Comparison of ENCODE assay signal across 10 cellular contexts in the genomic region with DNA sequence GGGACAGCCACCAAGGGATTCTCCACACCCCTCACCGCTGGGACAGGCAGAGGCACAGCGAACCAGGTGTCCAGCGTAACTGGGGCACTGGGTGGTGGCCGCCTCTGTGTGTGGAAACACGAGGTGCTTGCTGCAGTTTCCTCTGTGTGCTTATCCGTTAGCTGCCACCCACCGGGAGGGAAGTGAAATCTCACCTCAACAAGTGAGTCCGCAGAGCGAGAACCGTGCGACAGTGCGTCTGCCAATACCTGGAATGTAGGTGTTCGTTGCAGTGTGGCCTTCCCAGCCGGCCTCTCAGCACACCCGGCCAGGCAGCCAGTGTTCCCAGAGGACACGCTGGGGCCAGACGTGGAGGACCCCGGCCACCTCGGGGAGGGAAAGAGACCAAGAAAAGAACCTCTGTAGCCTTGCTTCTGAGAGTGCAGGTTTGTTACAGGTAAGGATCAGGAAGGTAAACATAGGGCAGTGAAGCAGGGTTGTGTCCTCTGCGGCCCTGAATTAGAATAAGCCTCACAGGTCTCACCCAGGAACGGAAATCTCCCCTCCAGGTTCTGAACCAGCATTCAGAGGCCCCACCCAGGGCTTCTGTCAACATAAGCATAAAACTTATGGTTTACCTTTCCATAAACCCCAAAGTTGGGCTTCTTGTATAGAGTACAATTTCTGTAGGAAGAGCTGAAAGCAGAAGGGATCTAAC. TPM values are rescaled to one million over a fixed set of nuclear protein-coding genes. Genes with fewer than 3 reads are reported as not detected.
DNase-seq lines count a peak whose midpoint lies in the region; ATAC-seq and TF ChIP-seq lines count a peak whose summit lies in the region.
"Had no signal": no experiment of that assay in that cellular context is flagged by ENCODE, and none has a peak within 500 bp of the region (broad histone marks: within the 10 kb centered on the region; RNA-seq: fewer than 3 reads in every experiment).

No MANE protein-coding gene starts in this region.

- POLR2A ChIA-PET in WTC11 (lab: Charles Lee) = no interaction called here

- no peaks in the 10 kb centered on the region for H3K36me3 Mint-ChIP-seq in WTC11

- H3K9me3 ChIP-seq in colonic mucosa = no peaks in the 10 kb centered on the region

- no peaks in the 10 kb centered on the region for H3K4me1 ChIP-seq in colonic mucosa

- peak overlapping the region; percentile 93 for H3K27ac ChIP-seq in colonic mucosa
- H3K27ac ChIP-seq: cardiac muscle cell had no signal

- H3K27me3 ChIP-seq in colonic mucosa = no peaks in the 10 kb centered on the region

- peak overlapping the region; percentile 48 to 99 for H3K9ac ChIP-seq in colonic mucosa (ENCODE audit: low read depth in 2 of 2, low read length in 2 of 2)

- H3K9me3 Mint-ChIP-seq in WTC11 = no peaks in the 10 kb centered on the region

- DNase-seq in WTC11 (ENCODE audit: low spot score) (no peak), colonic mucosa (peak; percentile 78), NCI-H2107 treated with DMSO at 0.1 percent for 48 hours (lab: John Stamatoyannopoulos, UW; ENCODE audit: unreplicated experiment) (no peak)
- peak; percentile 31 for DNase-seq in stimulated activated CD4-positive, alpha-beta T cell treated with anti-CD3 and anti-CD28 coated beads, Interleukin-2, amount 100 ng/mL, for 4 hours (ENCODE audit: low read depth)

- H3K27me3 Mint-ChIP-seq in WTC11 (ENCODE audit: low read depth) = no peaks in the 10 kb centered on the region

- ATAC-seq in GM18867 (IDR thresholded peaks at IDR 0.05; ENCODE audit: unreplicated experiment) (peak; percentile 69), WTC11 (peak; percentile 43), GM19328 (IDR thresholded peaks at IDR 0.05; ENCODE audit: unreplicated experiment) (no peak), GM21360 (IDR thresholded peaks at IDR 0.05; ENCODE audit: unreplicated experiment) (no peak), HG02798 (IDR thresholded peaks at IDR 0.05; ENCODE audit: poor library complexity, unreplicated experiment) (no peak)
- ATAC-seq: Panc1 had no signal

- H3K36me3 ChIP-seq in colonic mucosa = no peaks in the 10 kb centered on the region
- H3K36me3 ChIP-seq: cardiac muscle cell had no signal

- peaks cover 41% of the 10 kb centered on the region for H3K4me1 Mint-ChIP-seq in WTC11

- H3K4me3 Mint-ChIP-seq in WTC11 = no peak overlapping the region

- H3K27ac Mint-ChIP-seq in WTC11 = no peak overlapping the region

- H3K4me3 ChIP-seq in colonic mucosa = peak overlapping the region; percentile 49
- H3K4me3 ChIP-seq: cardiac muscle cell had no signal

- TF ChIP-seq CTCF in WTC11 (IDR thresholded peaks at IDR 0.05) = no peak
- TF ChIP-seq CTCF in colonic mucosa (IDR thresholded peaks at IDR 0.05) = no peak

- CTCF ChIA-PET in WTC11 (lab: Charles Lee) = interaction anchor here (0.9 to 1.6 kb wide), 4 partner anchors 10 to 212 kb away, joined by 3 to 6 read pairs (median 4); no protein-coding TSS in a partner anchor

- intact Hi-C loops in colonic mucosa (cut with DNase I) = no loop called here

TF ChIP-seq in WTC11, 78 proteins besides CTCF, POLR2A, EP300 and RAD21:
- TF ChIP-seq, protein P1, sequence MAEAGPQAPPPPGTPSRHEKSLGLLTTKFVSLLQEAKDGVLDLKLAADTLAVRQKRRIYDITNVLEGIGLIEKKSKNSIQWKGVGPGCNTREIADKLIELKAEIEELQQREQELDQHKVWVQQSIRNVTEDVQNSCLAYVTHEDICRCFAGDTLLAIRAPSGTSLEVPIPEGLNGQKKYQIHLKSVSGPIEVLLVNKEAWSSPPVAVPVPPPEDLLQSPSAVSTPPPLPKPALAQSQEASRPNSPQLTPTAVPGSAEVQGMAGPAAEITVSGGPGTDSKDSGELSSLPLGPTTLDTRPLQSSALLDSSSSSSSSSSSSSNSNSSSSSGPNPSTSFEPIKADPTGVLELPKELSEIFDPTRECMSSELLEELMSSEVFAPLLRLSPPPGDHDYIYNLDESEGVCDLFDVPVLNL (CRISPR knock-in tag; IDR thresholded peaks at IDR 0.05; ENCODE audit: borderline replicate concordance, low read depth) = no peak
- TF ChIP-seq FOXP1 (CRISPR knock-in tag; IDR thresholded peaks at IDR 0.05; ENCODE audit: borderline replicate concordance) = peak; percentile 34; the same call in 1 of the 2 replicates
TF ChIP-seq in WTC11: peak in this region for 1.

RNA-seq across cellular contexts. Expression of gene BCL2L14, which starts 1.5 kb away (rescaled TPM):
- total RNA-seq in WTC11 (2021) (0.87 to 0.94 TPM (median 0.90 TPM) in 3 replicates), colonic mucosa (10 to 100 TPM; 48.6 to 68.3 TPM)
- total RNA-seq: cardiac muscle cell had no signal

Comparison
In these comparisons a context has a peak if more than half of its experiments do, and no peak if none do; other contexts are left out.
1. ATAC-seq: peak in GM18867 (single experiment) and WTC11 (single experiment); none in GM19328 (single experiment), GM21360 (single experiment) and HG02798 (single experiment).
2. DNase-seq: peak in colonic mucosa (single experiment) and stimulated activated CD4-positive, alpha-beta T cell treated with anti-CD3 and anti-CD28 coated beads, Interleukin-2, amount 100 ng/mL, for 4 hours (single experiment); none in WTC11 (single experiment) and NCI-H2107 treated with DMSO at 0.1 percent for 48 hours (single experiment).
3. RNA of gene BCL2L14, which starts 1.5 kb away (total RNA-seq): 48.6 to 68.3 TPM in colonic mucosa; 0.87 to 0.94 TPM in WTC11; every median in the first group is over 10 times any median in the second.